Comparison of ENCODE assay signal across 8 cellular contexts in the genomic region with DNA sequence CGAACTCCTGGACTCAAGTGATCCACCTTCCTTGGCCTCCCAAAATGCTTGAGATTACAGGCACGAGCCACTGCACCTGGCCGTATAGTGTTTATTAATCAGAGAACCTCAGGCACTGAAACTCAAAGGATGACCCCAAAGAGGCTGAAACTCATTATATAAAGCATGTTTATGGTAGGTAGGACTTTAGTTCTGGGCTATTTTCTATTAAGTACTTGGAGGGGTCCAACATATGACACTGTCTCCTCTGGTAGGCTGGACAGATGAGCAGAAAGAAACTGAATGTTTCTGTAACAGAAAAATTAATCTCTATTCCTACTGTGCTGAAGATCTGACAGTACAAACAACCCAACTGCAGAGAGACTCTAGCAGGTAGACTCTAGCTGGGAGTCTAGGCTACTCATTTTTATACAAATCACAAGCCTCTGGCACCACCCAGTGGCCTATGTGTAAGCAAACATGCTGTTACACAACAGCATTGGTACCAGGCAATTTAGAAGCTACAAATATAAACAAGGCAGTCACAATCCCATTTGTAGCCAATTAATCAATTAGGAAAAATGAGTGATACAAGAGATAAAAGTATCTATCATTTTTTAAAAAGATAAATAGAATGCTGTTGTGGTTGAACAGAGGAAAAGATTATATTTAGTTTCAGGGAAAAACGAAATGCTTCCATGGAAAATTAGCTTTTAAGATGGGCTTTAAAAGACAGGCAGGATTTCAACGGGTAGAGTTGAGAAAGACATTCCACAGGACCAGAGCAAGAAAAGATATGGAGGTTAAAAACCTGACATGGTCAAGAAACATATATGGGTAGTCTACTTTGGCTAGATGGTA. TPM values are rescaled to one million over a fixed set of nuclear protein-coding genes. Genes with fewer than 3 reads are reported as not detected.
DNase-seq lines count a peak whose midpoint lies in the region; ATAC-seq, FAIRE-seq and TF ChIP-seq lines count a peak whose summit lies in the region.

No MANE protein-coding gene starts in this region.

- FAIRE-seq in H54 (lab: Jason Lieb, UNC) (peak; percentile 80), small intestine (lab: Jason Lieb, UNC) (no peak)

- H3K4me3 Mint-ChIP-seq in T-helper 2 cell treated with Interferon-gamma antibody and Interleukin-4, amounts not matched to agents 5 μg/mL and 100 μg/mL, for 36 hours = no peak overlapping the region
- H3K4me3 Mint-ChIP-seq in brain = peak overlapping the region in 4 of 5 experiments; percentile 11 to 73 (median 47)

- H3K27me3 ChIP-seq in iPS DF 6.9 (ENCODE audit: control insufficient read depth, insufficient read depth, low read length) (no peaks in the 10 kb centered on the region), small intestine (ENCODE audit: control insufficient read depth in 2 of 2, insufficient read depth in 2 of 2, low read length in 2 of 2) (no peaks in the 10 kb centered on the region)

- ATAC-seq in GM21723 (IDR thresholded peaks at IDR 0.05; ENCODE audit: unreplicated experiment) = no peak

- H3K9me3 Mint-ChIP-seq in T-helper 2 cell treated with Interferon-gamma antibody and Interleukin-4, amounts not matched to agents 5 μg/mL and 100 μg/mL, for 36 hours = no peaks in the 10 kb centered on the region
- no peaks in the 10 kb centered on the region for H3K9me3 Mint-ChIP-seq in brain

- no peak overlapping the region for H3K27ac ChIP-seq in iPS DF 6.9 (ENCODE audit: low read length)
- H3K27ac ChIP-seq in small intestine (ENCODE audit: low read depth in 1 of 2, low read length in 1 of 2) = no peak overlapping the region

- H3K36me3 ChIP-seq in iPS DF 6.9 (ENCODE audit: control insufficient read depth, insufficient read depth, low read length) = no peaks in the 10 kb centered on the region; the same call in 1 of the 2 replicates
- H3K36me3 ChIP-seq in small intestine (ENCODE audit: control insufficient read depth in 2 of 2, insufficient read depth in 2 of 2, low read length in 2 of 2) = no peaks in the 10 kb centered on the region

- H3K4me3 ChIP-seq in iPS DF 6.9 (ENCODE audit: low read length) (no peak overlapping the region), small intestine (ENCODE audit: low read depth in 1 of 2, low read length in 2 of 2) (no peak overlapping the region)

- peaks cover 15% of the 10 kb centered on the region for H3K36me3 Mint-ChIP-seq in T-helper 2 cell treated with Interferon-gamma antibody and Interleukin-4, amounts not matched to agents 5 μg/mL and 100 μg/mL, for 36 hours (ENCODE audit: low read depth)
- H3K36me3 Mint-ChIP-seq in brain = peaks cover 12% of the 10 kb centered on the region

- H3K9me3 ChIP-seq in iPS DF 6.9 (ENCODE audit: control insufficient read depth, insufficient read depth, low read length) = no peaks in the 10 kb centered on the region
- H3K9me3 ChIP-seq in small intestine (ENCODE audit: control insufficient read depth, low read depth) = no peaks in the 10 kb centered on the region

- peak; percentile 89 for TF ChIP-seq CTCF in brain (conservative IDR thresholded peaks at IDR 0.05)

- H3K27ac Mint-ChIP-seq in T-helper 2 cell treated with Interferon-gamma antibody and Interleukin-4, amounts not matched to agents 5 μg/mL and 100 μg/mL, for 36 hours = no peak overlapping the region
- H3K27ac Mint-ChIP-seq in brain = peak overlapping the region; percentile 76 to 93 (median 83)

- DNase-seq in DMS 273 treated with DMSO at 0.1 percent for 48 hours (lab: John Stamatoyannopoulos, UW) (peak; percentile 50), H54 (ENCODE audit: insufficient read length, low spot score) (peak; percentile 61), NCI-H1694 (lab: John Stamatoyannopoulos, UW) (peak; percentile 89), iPS DF 6.9 (ENCODE audit: low read depth, low spot score) (peak; percentile 13), small intestine (peak; percentile 78)
- peak; percentile 41 for DNase-seq in T-helper 2 cell treated with Interferon-gamma antibody and Interleukin-4, amounts not matched to agents 5 μg/mL and 100 μg/mL, for 36 hours (ENCODE audit: low spot score)

- no CpG with 5 or more reads among the region's 5 CpGs for WGBS in iPS DF 6.9 (ENCODE audit: insufficient coverage, insufficient read length)
- WGBS in small intestine, 3 donors = 60 to 70% (median 68%) methylated on average over 5 of the region's 5 CpGs

- H3K4me1 Mint-ChIP-seq in T-helper 2 cell treated with Interferon-gamma antibody and Interleukin-4, amounts not matched to agents 5 μg/mL and 100 μg/mL, for 36 hours (ENCODE audit: low read depth) = peaks cover 5% of the 10 kb centered on the region
- H3K4me1 Mint-ChIP-seq in brain = peaks cover 41% of the 10 kb centered on the region

- no peaks in the 10 kb centered on the region for H3K27me3 Mint-ChIP-seq in T-helper 2 cell treated with Interferon-gamma antibody and Interleukin-4, amounts not matched to agents 5 μg/mL and 100 μg/mL, for 36 hours (ENCODE audit: low read depth)
- H3K27me3 Mint-ChIP-seq in brain = no peaks in the 10 kb centered on the region

- H3K4me1 ChIP-seq in iPS DF 6.9 (ENCODE audit: control insufficient read depth, insufficient read depth, low read length) (no peaks in the 10 kb centered on the region; the same call in 1 of the 2 replicates), small intestine (ENCODE audit: control insufficient read depth in 2 of 2, insufficient read depth in 1 of 2, low read depth in 1 of 2, low read length in 1 of 2) (no peaks in the 10 kb centered on the region)

- no peak for TF ChIP-seq POLR2A in H54 (IDR thresholded peaks at IDR 0.05; ENCODE audit: low read depth, low read length)

RNA-seq across cellular contexts. Expression of a gene that starts 10.4 kb away (rescaled TPM):
- polyA plus RNA-seq in brain (ENCODE audit: insufficient read depth, low read depth, low replicate concordance) (55.2 TPM), small intestine (10 to 100 TPM; 43.5 to 62.2 (median 56.1) TPM)

RNA-seq across cellular contexts. Expression of a gene that starts 33.0 kb away (rescaled TPM):
- 83.1 TPM for polyA plus RNA-seq in brain (ENCODE audit: insufficient read depth, low read depth, low replicate concordance)
- polyA plus RNA-seq in small intestine = 10 to 100 TPM; 20.8 to 25.0 (median 23.9) TPM

RNA-seq across cellular contexts. Expression of a gene that starts 46.7 kb away (rescaled TPM):
- 772 TPM for polyA plus RNA-seq in brain (ENCODE audit: insufficient read depth, low read depth, low replicate concordance)
- 100 to 1,000 TPM in 1 of 3 donors, 10 to 100 TPM in 2; 15.2 to 116 (median 54.3) TPM for polyA plus RNA-seq in small intestine

Comparison
In these comparisons a context has a peak if more than half of its experiments do, and no peak if none do; other contexts are left out.
1. DNase-seq: peak in every context shown above with its lines; median percentile 89 in NCI-H1694; 78 in small intestine; 61 in H54; 50 in DMS 273 treated with DMSO at 0.1 percent for 48 hours; 41 in T-helper 2 cell treated with Interferon-gamma antibody and Interleukin-4, amounts not matched to agents 5 μg/mL and 100 μg/mL, for 36 hours; 13 in iPS DF 6.9.